In the genomic region with DNA sequence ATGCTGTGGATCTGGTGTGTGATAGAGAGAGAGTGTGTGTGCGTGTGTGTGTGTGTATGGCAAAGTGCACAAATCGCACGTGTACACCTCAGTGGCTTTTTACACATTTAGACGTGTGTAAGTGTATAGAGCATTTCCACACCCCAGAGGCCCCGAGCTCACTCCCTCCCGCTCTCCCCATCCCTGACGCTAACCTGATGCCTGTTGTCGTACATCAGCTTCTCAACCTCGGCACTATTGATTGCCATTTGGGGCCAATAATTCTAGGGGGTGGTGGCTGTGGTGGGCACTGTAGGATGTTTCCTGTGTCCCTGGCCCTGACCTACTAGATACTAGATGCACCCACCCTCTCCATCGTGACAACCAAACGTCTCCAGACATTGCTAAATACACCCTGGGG, we compare ENCODE assay signal across 1 cellular context.
TF ChIP-seq lines count a peak whose summit lies in the region.

No MANE protein-coding gene starts in this region.

TF ChIP-seq in GM12878, 131 proteins besides CTCF, POLR2A, EP300 and RAD21:
- no peak for TF ChIP-seq PML (IDR thresholded peaks at IDR 0.05; ENCODE audit: low read length)
- TF ChIP-seq, protein P1, sequence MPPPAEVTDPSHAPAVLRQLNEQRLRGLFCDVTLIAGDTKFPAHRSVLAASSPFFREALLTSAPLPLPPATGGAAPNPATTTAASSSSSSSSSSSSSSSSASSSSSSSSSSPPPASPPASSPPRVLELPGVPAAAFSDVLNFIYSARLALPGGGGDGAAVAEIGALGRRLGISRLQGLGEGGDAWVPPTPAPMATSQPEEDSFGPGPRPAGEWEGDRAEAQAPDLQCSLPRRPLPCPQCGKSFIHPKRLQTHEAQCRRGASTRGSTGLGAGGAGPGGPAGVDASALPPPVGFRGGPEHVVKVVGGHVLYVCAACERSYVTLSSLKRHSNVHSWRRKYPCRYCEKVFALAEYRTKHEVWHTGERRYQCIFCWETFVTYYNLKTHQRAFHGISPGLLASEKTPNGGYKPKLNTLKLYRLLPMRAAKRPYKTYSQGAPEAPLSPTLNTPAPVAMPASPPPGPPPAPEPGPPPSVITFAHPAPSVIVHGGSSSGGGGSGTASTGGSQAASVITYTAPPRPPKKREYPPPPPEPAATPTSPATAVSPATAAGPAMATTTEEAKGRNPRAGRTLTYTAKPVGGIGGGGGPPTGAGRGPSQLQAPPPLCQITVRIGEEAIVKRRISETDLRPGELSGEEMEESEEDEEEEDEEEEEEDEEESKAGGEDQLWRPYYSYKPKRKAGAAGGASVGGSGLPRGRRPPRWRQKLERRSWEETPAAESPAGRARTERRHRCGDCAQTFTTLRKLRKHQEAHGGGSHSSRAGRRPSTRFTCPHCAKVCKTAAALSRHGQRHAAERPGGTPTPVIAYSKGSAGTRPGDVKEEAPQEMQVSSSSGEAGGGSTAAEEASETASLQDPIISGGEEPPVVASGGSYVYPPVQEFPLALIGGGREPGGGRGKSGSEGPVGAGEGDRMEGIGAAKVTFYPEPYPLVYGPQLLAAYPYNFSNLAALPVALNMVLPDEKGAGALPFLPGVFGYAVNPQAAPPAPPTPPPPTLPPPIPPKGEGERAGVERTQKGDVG (CRISPR knock-in tag; IDR thresholded peaks at IDR 0.05) = no peak
- TF ChIP-seq, protein P2, sequence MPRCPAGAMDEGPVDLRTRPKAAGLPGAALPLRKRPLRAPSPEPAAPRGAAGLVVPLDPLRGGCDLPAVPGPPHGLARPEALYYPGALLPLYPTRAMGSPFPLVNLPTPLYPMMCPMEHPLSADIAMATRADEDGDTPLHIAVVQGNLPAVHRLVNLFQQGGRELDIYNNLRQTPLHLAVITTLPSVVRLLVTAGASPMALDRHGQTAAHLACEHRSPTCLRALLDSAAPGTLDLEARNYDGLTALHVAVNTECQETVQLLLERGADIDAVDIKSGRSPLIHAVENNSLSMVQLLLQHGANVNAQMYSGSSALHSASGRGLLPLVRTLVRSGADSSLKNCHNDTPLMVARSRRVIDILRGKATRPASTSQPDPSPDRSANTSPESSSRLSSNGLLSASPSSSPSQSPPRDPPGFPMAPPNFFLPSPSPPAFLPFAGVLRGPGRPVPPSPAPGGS (IDR thresholded peaks at IDR 0.05; ENCODE audit: borderline replicate concordance, insufficient read depth, low read depth, low read length, poor library complexity, severe bottlenecking) = peak; percentile 79
- no peak for TF ChIP-seq ZSCAN29 (IDR thresholded peaks at IDR 0.05)
- no peak for TF ChIP-seq SRF (IDR thresholded peaks at IDR 0.05; ENCODE audit: low read depth in 2 of 2, low read length in 2 of 2)
